Comparison of ENCODE assay signal across 14 cellular contexts in genomic region chr14:53619625-53620324, GRCh38.
A peak's percentile ranks its signal among the peaks of the same experiment; 100 is the strongest.
DNase-seq lines count a peak whose midpoint lies in the region; ATAC-seq, FAIRE-seq and TF ChIP-seq lines count a peak whose summit lies in the region.
"Had no signal": no experiment of that assay in that cellular context is flagged by ENCODE, and none has a peak within 500 bp of the region (broad histone marks: within the 10 kb centered on the region; RNA-seq: fewer than 3 reads in every experiment).

No MANE protein-coding gene starts in this region.

- DNase-seq in HCEC 1CT, result peak; percentile 13
- peak; percentile 29 for DNase-seq in bronchial epithelial cell (ENCODE audit: low read depth)
- peak; percentile 38 for DNase-seq in iris pigment epithelial cell (ENCODE audit: low read depth)
- DNase-seq in GM19238 (ENCODE audit: insufficient read length, low spot score), result no peak
- no peak for DNase-seq in immature natural killer cell
- no peak for DNase-seq in glutamatergic neuron
- DNase-seq: activated CD4-positive, alpha-beta T cell treated with anti-CD3 and anti-CD28 coated beads, Interleukin-2, amount 50 U/mL, for 1 hour; activated naive CD4-positive, alpha-beta T cell treated with Interleukin-2 at 50 U/mL for 16 hours; DMS 273 treated with DMSO at 0.1 percent for 48 hours; naive thymus-derived CD8-positive, alpha-beta T cell; NCI-H1092; SW 1271 had no signal

- peaks cover 0 to 3% (median 0%) of the 10 kb centered on the region in 5 donors for H3K9me3 ChIP-seq in subcutaneous abdominal adipose tissue (ENCODE audit: control insufficient read depth in 5 of 5, low read length in 5 of 5)

- H3K27me3 Mint-ChIP-seq in immature natural killer cell (ENCODE audit: low read depth in 3 of 3), result no peaks in the 10 kb centered on the region
- peaks cover 2% of the 10 kb centered on the region for H3K27me3 Mint-ChIP-seq in glutamatergic neuron (ENCODE audit: unreplicated experiment)

- TF ChIP-seq CTCF in bronchial epithelial cell (IDR thresholded peaks at IDR 0.05; ENCODE audit: insufficient read depth, low read length, severe bottlenecking), result no peak
- TF ChIP-seq CTCF in glutamatergic neuron (IDR thresholded peaks at IDR 0.05; ENCODE audit: partially characterized antibody, unreplicated experiment), result no peak

- no peaks in the 10 kb centered on the region for H3K4me1 Mint-ChIP-seq in immature natural killer cell
- H3K4me1 Mint-ChIP-seq in glutamatergic neuron (ENCODE audit: low read depth, unreplicated experiment), result peaks cover 12% of the 10 kb centered on the region
- H3K4me1 Mint-ChIP-seq: naive thymus-derived CD8-positive, alpha-beta T cell had no signal

- no peak for FAIRE-seq in bronchial epithelial cell (lab: Jason Lieb, UNC)

- no peak overlapping the region for H3K4me3 ChIP-seq in bronchial epithelial cell (ENCODE audit: low read depth, low read length)
- no peak overlapping the region for H3K4me3 ChIP-seq in subcutaneous abdominal adipose tissue (ENCODE audit: low read depth in 1 of 5, low read length in 5 of 5)

- H3K36me3 ChIP-seq in bronchial epithelial cell (ENCODE audit: control insufficient read depth, insufficient read depth, low read length) (no peaks in the 10 kb centered on the region), subcutaneous abdominal adipose tissue (ENCODE audit: control insufficient read depth in 5 of 5, insufficient read depth in 5 of 5, low read length in 5 of 5) (no peaks in the 10 kb centered on the region)

- no peak for ATAC-seq in HG03354 (IDR thresholded peaks at IDR 0.05; ENCODE audit: poor library complexity, severe bottlenecking, unreplicated experiment)
- ATAC-seq: naive thymus-derived CD8-positive, alpha-beta T cell had no signal

- peaks cover 0 to 36% (median 23%) of the 10 kb centered on the region in 5 donors for H3K4me1 ChIP-seq in subcutaneous abdominal adipose tissue (ENCODE audit: control insufficient read depth in 5 of 5, insufficient read depth in 5 of 5, low read length in 5 of 5)

- H3K36me3 Mint-ChIP-seq in immature natural killer cell (no peaks in the 10 kb centered on the region), glutamatergic neuron (ENCODE audit: unreplicated experiment) (no peaks in the 10 kb centered on the region)

- H3K27me3 ChIP-seq in bronchial epithelial cell (ENCODE audit: control insufficient read depth, insufficient read depth, low read length) (no peaks in the 10 kb centered on the region), subcutaneous abdominal adipose tissue (ENCODE audit: control insufficient read depth in 5 of 5, insufficient read depth in 4 of 5, low read length in 5 of 5) (peaks cover 0 to 2% (median 0%) of the 10 kb centered on the region in 5 donors)

- H3K9ac ChIP-seq in subcutaneous abdominal adipose tissue (ENCODE audit: low read length in 5 of 5), result no peak overlapping the region

- H3K4me3 Mint-ChIP-seq in immature natural killer cell (no peak overlapping the region), glutamatergic neuron (ENCODE audit: unreplicated experiment) (no peak overlapping the region)
- H3K4me3 Mint-ChIP-seq: naive thymus-derived CD8-positive, alpha-beta T cell had no signal

- H3K27ac ChIP-seq in subcutaneous abdominal adipose tissue (ENCODE audit: low read depth, low read length), result peak overlapping the region; percentile 54

- peaks cover 0 to 21% (median 5%) of the 10 kb centered on the region in 6 donors for H3K9me3 Mint-ChIP-seq in immature natural killer cell
- H3K9me3 Mint-ChIP-seq in glutamatergic neuron (ENCODE audit: unreplicated experiment), result no peaks in the 10 kb centered on the region

- H3K27ac Mint-ChIP-seq in immature natural killer cell, result no peak overlapping the region
- H3K27ac Mint-ChIP-seq in glutamatergic neuron (ENCODE audit: unreplicated experiment), result no peak overlapping the region
- H3K27ac Mint-ChIP-seq: naive thymus-derived CD8-positive, alpha-beta T cell had no signal

Comparison
In these comparisons a context has a peak if more than half of its experiments do, and no peak if none do; other contexts are left out.
1. DNase-seq: peak in HCEC 1CT (single experiment), bronchial epithelial cell (single experiment) and iris pigment epithelial cell (single experiment); none in GM19238 (single experiment), immature natural killer cell (0 of 3) and glutamatergic neuron (single experiment).